In the genomic region with DNA sequence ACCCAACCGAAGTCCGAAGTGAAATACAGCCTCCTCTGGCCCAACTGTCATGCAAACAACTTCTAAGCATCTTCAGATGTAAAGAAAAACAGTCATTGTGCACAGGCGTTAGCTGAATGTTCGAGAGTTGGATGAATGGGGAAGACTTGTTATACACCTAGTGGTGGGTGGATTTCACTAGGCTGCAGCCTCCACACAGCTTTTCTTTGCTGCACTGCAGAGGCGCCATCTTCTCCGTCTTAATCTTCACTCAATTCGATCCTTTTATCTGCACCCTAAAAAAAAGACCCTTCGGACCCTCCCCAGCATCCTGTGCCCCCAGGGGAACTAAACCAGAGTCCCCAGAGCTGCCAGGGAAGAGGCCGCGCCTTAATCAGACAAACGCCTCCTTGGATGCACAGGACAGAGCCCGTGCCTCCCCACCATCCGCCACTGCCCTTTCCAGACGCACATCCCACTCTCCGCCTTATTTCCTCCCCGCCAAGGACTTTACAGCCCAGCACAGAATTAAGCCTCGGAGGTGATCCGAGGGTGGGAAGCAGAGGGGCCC, we compare ENCODE assay signal across 8 cellular contexts. TPM values are rescaled to one million over a fixed set of nuclear protein-coding genes. Genes with fewer than 3 reads are reported as not detected.
DNase-seq lines count a peak whose midpoint lies in the region; TF ChIP-seq lines count a peak whose summit lies in the region.

No MANE protein-coding gene starts in this region.

- H3K9me3 ChIP-seq in GM23248 (ENCODE audit: low read depth) (no peaks in the 10 kb centered on the region), iPS DF 6.9 (ENCODE audit: control insufficient read depth, insufficient read depth, low read length) (no peaks in the 10 kb centered on the region), Karpas-422 (ENCODE audit: low read length) (no peaks in the 10 kb centered on the region; the same call in 1 of the 2 replicates)

- H2AFZ ChIP-seq in GM23248 (peak overlapping the region; percentile 91), Karpas-422 (ENCODE audit: low read length) (no peak overlapping the region)

- 0 to 1% methylated on average over 18 of the region's 18 CpGs for WGBS in GM23248 (ENCODE audit: low coverage in 1 of 2, low lambda C conversion rate in 2 of 2, missing lambda C conversion rate in 2 of 2), 2 experiments
- no CpG with 5 or more reads among the region's 18 CpGs for WGBS in iPS DF 6.9 (ENCODE audit: insufficient coverage, insufficient read length)

- H3K4me3 ChIP-seq in GM23248, result peak overlapping the region; percentile 93
- H3K4me3 ChIP-seq in astrocyte of the spinal cord (ENCODE audit: low read depth, low read length), result peak overlapping the region; percentile 61
- peak overlapping the region; percentile 94 for H3K4me3 ChIP-seq in iPS DF 6.9 (ENCODE audit: low read length)
- peak overlapping the region; percentile 90 for H3K4me3 ChIP-seq in retinal pigment epithelial cell (ENCODE audit: low read length)
- no peak overlapping the region for H3K4me3 ChIP-seq in Karpas-422 (ENCODE audit: low read length)

- in situ Hi-C loops in GM23248 (cut with MboI), result loop anchor here (25.0 kb wide), 1 partner anchor 282 kb away; no protein-coding TSS in a partner anchor
- in situ Hi-C loops in astrocyte of the spinal cord (cut with HindIII; ENCODE audit: low sequenced_read_pairs), result loop anchor here (25.0 kb wide), 1 partner anchor 282 kb away; no protein-coding TSS in a partner anchor

- H3K36me3 ChIP-seq in GM23248 (ENCODE audit: low read depth) (no peaks in the 10 kb centered on the region), iPS DF 6.9 (ENCODE audit: control insufficient read depth, insufficient read depth, low read length) (no peaks in the 10 kb centered on the region), Karpas-422 (ENCODE audit: insufficient read depth, low read length) (no peaks in the 10 kb centered on the region)

- H3K27me3 ChIP-seq in GM23248 (replicated peaks; ENCODE audit: insufficient read depth) (no peaks in the 10 kb centered on the region), iPS DF 6.9 (ENCODE audit: control insufficient read depth, insufficient read depth, low read length) (no peaks in the 10 kb centered on the region), Karpas-422 (ENCODE audit: low read length) (no peaks in the 10 kb centered on the region)

- H3K9ac ChIP-seq in GM23248, result peak overlapping the region; percentile 84
- no peak overlapping the region for H3K9ac ChIP-seq in Karpas-422 (ENCODE audit: low read length)

- peaks cover 48% of the 10 kb centered on the region for H3K79me2 ChIP-seq in GM23248 (ENCODE audit: insufficient read depth)
- no peaks in the 10 kb centered on the region for H3K79me2 ChIP-seq in Karpas-422 (ENCODE audit: low read length)

- DNase-seq in DMS53 treated with DMSO at 0.1 percent for 48 hours (lab: John Stamatoyannopoulos, UW; ENCODE audit: unreplicated experiment) (peak; percentile 25), GM23248 (peak; percentile 88), M059J (ENCODE audit: low read depth) (peak; percentile 70), SK-N-DZ (ENCODE audit: low spot score) (peak; percentile 73), astrocyte of the spinal cord (ENCODE audit: low read depth, low spot score) (peak; percentile 79), iPS DF 6.9 (ENCODE audit: low read depth, low spot score) (no peak), retinal pigment epithelial cell (ENCODE audit: low read depth) (no peak), Karpas-422 (no peak)

- H3F3A ChIP-seq in GM23248 (ENCODE audit: insufficient read depth), result peaks cover 8% of the 10 kb centered on the region

- TF ChIP-seq CTCF in astrocyte of the spinal cord (IDR thresholded peaks at IDR 0.05; ENCODE audit: low read depth, low read length), result peak; percentile 43
- peak; percentile 54 for TF ChIP-seq CTCF in retinal pigment epithelial cell (conservative IDR thresholded peaks at IDR 0.05; ENCODE audit: low read depth, low read length)

- H3K27ac ChIP-seq in GM23248 (peak overlapping the region; percentile 64), iPS DF 6.9 (ENCODE audit: low read length) (no peak overlapping the region), Karpas-422 (ENCODE audit: low read length) (no peak overlapping the region)

- H3K9me2 ChIP-seq in GM23248 (ENCODE audit: insufficient read depth), result no peaks in the 10 kb centered on the region
- H3K9me2 ChIP-seq in Karpas-422 (replicated peaks; ENCODE audit: insufficient read depth, low read length), result no peaks in the 10 kb centered on the region

- peak overlapping the region; percentile 82 for H3K4me2 ChIP-seq in GM23248 (ENCODE audit: unreplicated experiment)
- no peak overlapping the region for H3K4me2 ChIP-seq in Karpas-422 (ENCODE audit: low read depth, low read length, poor library complexity, severe bottlenecking)

- H3K4me1 ChIP-seq in GM23248 (ENCODE audit: insufficient read depth) (peaks cover 23% of the 10 kb centered on the region), iPS DF 6.9 (ENCODE audit: control insufficient read depth, insufficient read depth, low read length) (peaks cover 4% of the 10 kb centered on the region; the same call in 1 of the 2 replicates), Karpas-422 (ENCODE audit: low read length) (no peaks in the 10 kb centered on the region)

- no peaks in the 10 kb centered on the region for H4K20me1 ChIP-seq in GM23248 (ENCODE audit: insufficient read depth)
- no peaks in the 10 kb centered on the region for H4K20me1 ChIP-seq in Karpas-422 (ENCODE audit: insufficient read depth, low read depth, low read length)

RNA-seq across cellular contexts. Expression of gene APP, which starts 1.4 kb away (rescaled TPM):
- 276 and 292 TPM in 2 replicates for total RNA-seq in GM23248 (2014; rRNA removed; shearing (Covaris generic))
- 28.5 and 35.0 TPM in 2 replicates for polyA plus RNA-seq in GM23248 (2016; fragmentation: Nextera tagmentation; extraction: Ambion mirVana)
- 278 and 401 TPM in 2 replicates for total RNA-seq in M059J (2014; rRNA removed; shearing (Covaris generic))
- 157 and 161 TPM in 2 replicates for polyA plus RNA-seq in SK-N-DZ (2014; cell fraction: cytosol; rRNA removed)
- 51.3 and 67.0 TPM in 2 replicates for polyA plus RNA-seq in SK-N-DZ (2014; cell fraction: nucleus; rRNA removed)
- total RNA-seq in Karpas-422 (2014; rRNA removed; shearing (Covaris generic); ENCODE audit: low replicate concordance), result not detected in 2 replicates

Comparison
In these comparisons a context has a peak if more than half of its experiments do, and no peak if none do; other contexts are left out.
1. DNase-seq: peak in DMS53 treated with DMSO at 0.1 percent for 48 hours (single experiment), GM23248 (single experiment), M059J (single experiment), SK-N-DZ (single experiment) and astrocyte of the spinal cord (single experiment); none in iPS DF 6.9 (single experiment), retinal pigment epithelial cell (single experiment) and Karpas-422 (single experiment).
2. RNA of gene APP, which starts 1.4 kb away (total RNA-seq): 278 to 401 TPM in M059J and 276 to 292 TPM in GM23248; not detected in Karpas-422; every median in the first group is over 100 times any median in the second.